ENCODE assay signal across 17 cellular contexts in genomic region chr5:54942064-54942778, GRCh38. TPM values are rescaled to one million over a fixed set of nuclear protein-coding genes. Genes with fewer than 3 reads are reported as not detected.
A peak's percentile ranks its signal among the peaks of the same experiment; 100 is the strongest.
DNase-seq lines count a peak whose midpoint lies in the region; ATAC-seq and TF ChIP-seq lines count a peak whose summit lies in the region.
"Had no signal": no experiment of that assay in that cellular context is flagged by ENCODE, and none has a peak within 500 bp of the region (broad histone marks: within the 10 kb centered on the region; RNA-seq: fewer than 3 reads in every experiment).

No MANE protein-coding gene starts in this region.

- H3K79me2 ChIP-seq in smooth muscle cell (ENCODE audit: low read depth): no peaks in the 10 kb centered on the region

- TF ChIP-seq CTCF in brain microvascular endothelial cell (IDR thresholded peaks at IDR 0.05; ENCODE audit: low read depth, low read length, missing control alignments) (no peak), fibroblast of the aortic adventitia (IDR thresholded peaks at IDR 0.05; ENCODE audit: insufficient read depth, low read length) (no peak), smooth muscle cell (IDR thresholded peaks at IDR 0.05; ENCODE audit: borderline replicate concordance, insufficient read depth, poor library complexity, severe bottlenecking) (no peak), spleen (IDR thresholded peaks at IDR 0.05 in 8 of 11, conservative IDR thresholded peaks at IDR 0.05 in 3 of 11) (no peak)

- H3K9me3 ChIP-seq in smooth muscle cell (replicated peaks; ENCODE audit: low read depth) (no peaks in the 10 kb centered on the region), spleen (no peaks in the 10 kb centered on the region)
- H3K9me3 ChIP-seq: HAP-1 had no signal

- 81% methylated on average over 9 of the region's 9 CpGs for WGBS in smooth muscle cell (ENCODE audit: low lambda C conversion rate)
- 60 to 70% (median 66%) methylated on average over 9 of the region's 9 CpGs for WGBS in spleen, 5 donors

- no peak overlapping the region for H3K9ac ChIP-seq in smooth muscle cell (ENCODE audit: low read depth)

- H3K9me3 Mint-ChIP-seq in naive B cell: no peaks in the 10 kb centered on the region
- H3K9me3 Mint-ChIP-seq: CD4-positive, alpha-beta T cell; IgD-negative memory B cell had no signal

- H3K27ac Mint-ChIP-seq in naive B cell: peak overlapping the region in 3 of 6 donors; percentile 17 to 54 (median 21)
- H3K27ac Mint-ChIP-seq: CD4-positive, alpha-beta T cell; IgD-negative memory B cell had no signal

- no peaks in the 10 kb centered on the region for H3K27me3 ChIP-seq in brain microvascular endothelial cell (replicated peaks)
- H3K27me3 ChIP-seq in smooth muscle cell (ENCODE audit: low read depth): peaks cover 15% of the 10 kb centered on the region
- H3K27me3 ChIP-seq in spleen (replicated peaks in 1 of 7): no peaks in the 10 kb centered on the region

- intact Hi-C loops in spleen (cut with DNase I; ENCODE audit: low total_unique reads): loop anchor here (5.0 kb wide), 1 partner anchor 200 kb away; no protein-coding TSS in a partner anchor

- in situ Hi-C loops in brain microvascular endothelial cell (cut with HindIII; ENCODE audit: low pct_ligation_motif_present, low sequenced_read_pairs): no loop called here

- H2AFZ ChIP-seq in smooth muscle cell (ENCODE audit: low read depth): no peak overlapping the region

- H3K27ac ChIP-seq in brain microvascular endothelial cell (no peak overlapping the region), smooth muscle cell (ENCODE audit: low read depth) (no peak overlapping the region), spleen (no peak overlapping the region)

- peak; percentile 21 to 41 for ATAC-seq in naive B cell (ENCODE audit: low read depth in 2 of 2)

- H3K4me3 Mint-ChIP-seq in naive B cell: no peak overlapping the region
- H3K4me3 Mint-ChIP-seq: CD4-positive, alpha-beta T cell; IgD-negative memory B cell had no signal

- H3K36me3 ChIP-seq in brain microvascular endothelial cell (replicated peaks) (no peaks in the 10 kb centered on the region), smooth muscle cell (ENCODE audit: low read depth) (no peaks in the 10 kb centered on the region), spleen (no peaks in the 10 kb centered on the region)
- H3K36me3 ChIP-seq: HAP-1 had no signal

- H3K4me2 ChIP-seq in smooth muscle cell: no peak overlapping the region

- DNase-seq in NCI-H2171 treated with DMSO at 0.1 percent for 48 hours (lab: John Stamatoyannopoulos, UW) (peak; percentile 69), brain microvascular endothelial cell (peak; percentile 12), fibroblast of the aortic adventitia (ENCODE audit: low read depth) (peak; percentile 9), naive B cell (peak; percentile 18), smooth muscle cell (lab: John Stamatoyannopoulos, UW; ENCODE audit: unreplicated experiment) (no peak), spleen (no peak), retina (no peak)
- DNase-seq: CD4-positive, alpha-beta T cell; NCI-H187; NCI-H2227 treated with DMSO at 0.1 percent for 48 hours; NCI-H526 treated with DMSO at 0.1 percent for 48 hours; NK-92 treated with Interleukin-12 subunit alpha and Interleukin-12 subunit beta, amount 100 ng/mL, for 24 hours; SHP77 treated with DMSO at 0.1 percent for 48 hours had no signal

- no peaks in the 10 kb centered on the region for H4K20me1 ChIP-seq in smooth muscle cell (ENCODE audit: low read depth)

- no peaks in the 10 kb centered on the region for H3K36me3 Mint-ChIP-seq in naive B cell
- H3K36me3 Mint-ChIP-seq: IgD-negative memory B cell had no signal

- H3K4me1 ChIP-seq in smooth muscle cell (ENCODE audit: low read depth) (no peaks in the 10 kb centered on the region), spleen (no peaks in the 10 kb centered on the region)
- H3K4me1 ChIP-seq: HAP-1 had no signal

- no peaks in the 10 kb centered on the region for H3F3A ChIP-seq in smooth muscle cell (ENCODE audit: low read depth)

- H3K4me1 Mint-ChIP-seq in naive B cell: no peaks in the 10 kb centered on the region
- H3K4me1 Mint-ChIP-seq: IgD-negative memory B cell had no signal

- peaks cover 0 to 5% (median 5%) of the 10 kb centered on the region in 3 donors for H3K27me3 Mint-ChIP-seq in naive B cell
- H3K27me3 Mint-ChIP-seq: CD4-positive, alpha-beta T cell had no signal

- TF ChIP-seq POLR2A in spleen (IDR thresholded peaks at IDR 0.05): no peak

- H3K4me3 ChIP-seq in brain microvascular endothelial cell (ENCODE audit: low read depth, low read length) (no peak overlapping the region), fibroblast of the aortic adventitia (ENCODE audit: low read depth, low read length) (no peak overlapping the region), smooth muscle cell (no peak overlapping the region), spleen (no peak overlapping the region)
- H3K4me3 ChIP-seq: HAP-1 had no signal

RNA-seq across cellular contexts. Expression of gene ESM1, which starts 43.2 kb away (rescaled TPM):
- total RNA-seq in fibroblast of the aortic adventitia (ENCODE audit: low replicate concordance) (1.1 and 19.6 TPM in 2 replicates), smooth muscle cell (0.27 TPM in 1 of 2 replicates, not detected in the other), spleen (1 to 10 TPM in 3 of 7 donors, under 1 TPM in 3, not detected in 1; 0.33 to 2.4 (median 1.2) TPM)
- polyA plus RNA-seq in naive B cell (ENCODE audit: low read depth in 6 of 6) (not detected), smooth muscle cell (not detected in 2 replicates), spleen (under 1 TPM; 0.09 to 0.77 (median 0.76) TPM)
- total RNA-seq: CD4-positive, alpha-beta T cell; HT-29; OCI-LY7 had no signal

Comparison
In these comparisons a context has a peak if more than half of its experiments do, and no peak if none do; other contexts are left out.
1. DNase-seq: peak in NCI-H2171 treated with DMSO at 0.1 percent for 48 hours (single experiment), brain microvascular endothelial cell (single experiment), fibroblast of the aortic adventitia (single experiment) and naive B cell (single experiment); none in smooth muscle cell (single experiment), spleen (single experiment) and retina (single experiment).